ENCODE assay signal across 17 cellular contexts in genomic region chr1:157580828-157581210, GRCh38. TPM values are rescaled to one million over a fixed set of nuclear protein-coding genes. Genes with fewer than 3 reads are reported as not detected.
"Had no signal": no experiment of that assay in that cellular context is flagged by ENCODE, and none has a peak within 500 bp of the region (broad histone marks: within the 10 kb centered on the region; RNA-seq: fewer than 3 reads in every experiment).

No MANE protein-coding gene starts in this region.

- H3K27ac ChIP-seq: epithelial cell of prostate, esophagus muscularis mucosa, gastrocnemius medialis, heart right ventricle, parathyroid adenoma, prostate gland, right lobe of liver, stomach, thoracic aorta, transverse colon had no signal

- H3K4me1 ChIP-seq: esophagus muscularis mucosa, gastrocnemius medialis, heart right ventricle, parathyroid adenoma, prostate gland, right lobe of liver, stomach, transverse colon had no signal

- H3K27me3 ChIP-seq: gastrocnemius medialis, right lobe of liver had no signal

- H3K9ac ChIP-seq: parathyroid adenoma had no signal

- DNase-seq: gastrocnemius medialis, right lobe of liver, stomach had no signal

- H3K79me2 ChIP-seq: parathyroid adenoma had no signal

- H3K4me3 ChIP-seq: esophagus muscularis mucosa, gastrocnemius medialis, heart right ventricle, prostate gland, right lobe of liver, stomach, thoracic aorta, transverse colon had no signal

- H2AFZ ChIP-seq: parathyroid adenoma had no signal

- H3K9me3 ChIP-seq: gastrocnemius medialis, prostate gland, right lobe of liver, transverse colon had no signal

- H3K36me3 ChIP-seq: esophagus muscularis mucosa, gastrocnemius medialis, heart right ventricle, prostate gland, right lobe of liver, stomach, thoracic aorta, transverse colon had no signal

RNA-seq across cellular contexts. Expression of gene FCRL4, which starts 17.1 kb away (rescaled TPM):
- total RNA-seq: esophagus muscularis mucosa; fibroblast of villous mesenchyme; gastrocnemius medialis; heart right ventricle; liver; lung microvascular endothelial cell; naive thymus-derived CD4-positive, alpha-beta T cell; omental fat pad; renal cortical epithelial cell; right lobe of liver; stomach; thoracic aorta; transverse colon; ureter had no signal
- polyA plus RNA-seq: heart right ventricle; liver; naive thymus-derived CD4-positive, alpha-beta T cell had no signal

RNA-seq across cellular contexts. Expression of gene FCRL5, which starts 28.5 kb away (rescaled TPM):
- total RNA-seq: fibroblast of villous mesenchyme, gastrocnemius medialis, lung microvascular endothelial cell, renal cortical epithelial cell had no signal
- polyA plus RNA-seq: naive thymus-derived CD4-positive, alpha-beta T cell had no signal
